Comparison of ENCODE assay signal across 10 cellular contexts in genomic region chr7:135164357-135165021, GRCh38. TPM values are rescaled to one million over a fixed set of nuclear protein-coding genes. Genes with fewer than 3 reads are reported as not detected.
DNase-seq lines count a peak whose midpoint lies in the region; ATAC-seq and TF ChIP-seq lines count a peak whose summit lies in the region.
"Had no signal": no experiment of that assay in that cellular context is flagged by ENCODE, and none has a peak within 500 bp of the region (broad histone marks: within the 10 kb centered on the region; RNA-seq: fewer than 3 reads in every experiment).

No MANE protein-coding gene starts in this region.

- peaks cover 28% of the 10 kb centered on the region for H3K9me3 Mint-ChIP-seq in WTC11

- H3K27ac ChIP-seq in gastroesophageal sphincter (peak overlapping the region in 3 of 4 donors; percentile 93 to 98 (median 94)), spleen (peak overlapping the region; percentile 46 to 100 (median 96)), Peyer's patch (peak overlapping the region in 1 of 4 donors; percentile 7)

- WGBS in gastroesophageal sphincter (ENCODE audit: low coverage in 1 of 2), 2 donors, result 86 to 90% methylated on average over 4 to 5 of the region's 18 CpGs
- WGBS in spleen, 5 donors, result 70 to 80% (median 76%) methylated on average over 15 to 18 of the region's 18 CpGs

- H3K4me1 ChIP-seq in gastroesophageal sphincter, result peaks cover 3 to 87% (median 31%) of the 10 kb centered on the region in 3 donors
- peaks cover 75 to 91% (median 86%) of the 10 kb centered on the region in 6 donors for H3K4me1 ChIP-seq in spleen
- peaks cover 6 to 44% (median 14%) of the 10 kb centered on the region in 4 donors for H3K4me1 ChIP-seq in Peyer's patch

- no peaks in the 10 kb centered on the region; the same call in 1 of the 2 replicates for H3K27me3 Mint-ChIP-seq in WTC11 (ENCODE audit: low read depth)
- H3K27me3 Mint-ChIP-seq: activated CD4-positive, alpha-beta T cell treated with anti-CD3 and anti-CD28 coated beads, Interleukin-2, amount 10 ng/mL, durations not matched to agents 24 days and 14 days had no signal

- POLR2A ChIA-PET in WTC11 (lab: Charles Lee), result interaction anchor here (0.6 kb wide), 1 partner anchor 705 kb away, joined by 3 read pairs; no protein-coding TSS in a partner anchor

- ATAC-seq in WTC11 (peak; percentile 13; the same call in 1 of the 2 replicates), gastroesophageal sphincter (no peak), HG02938 (IDR thresholded peaks at IDR 0.05; ENCODE audit: unreplicated experiment) (no peak), GM18498 (IDR thresholded peaks at IDR 0.05; ENCODE audit: unreplicated experiment) (no peak)

- peak overlapping the region; percentile 70; the same call in 1 of the 2 replicates for H3K27ac Mint-ChIP-seq in WTC11

- H3K4me3 ChIP-seq in gastroesophageal sphincter, result no peak overlapping the region
- no peak overlapping the region for H3K4me3 ChIP-seq in spleen
- no peak overlapping the region for H3K4me3 ChIP-seq in Peyer's patch

- CTCF ChIA-PET in WTC11 (lab: Charles Lee), result interaction anchor here (0.6 to 1.7 kb wide), 8 partner anchors 10 to 498 kb away, joined by 3 to 9 read pairs (median 3); partner anchors contain the start of genes AGBL3 and STMP1

- TF ChIP-seq EP300 in gastroesophageal sphincter (IDR thresholded peaks at IDR 0.05), result no peak

- no peak for TF ChIP-seq CTCF in WTC11 (IDR thresholded peaks at IDR 0.05)
- TF ChIP-seq CTCF in gastroesophageal sphincter (IDR thresholded peaks at IDR 0.05), result peak in 1 of 4 experiments; percentile 12
- peak in 2 of 11 experiments; percentile 15 to 19 for TF ChIP-seq CTCF in spleen (IDR thresholded peaks at IDR 0.05 in 8 of 11, conservative IDR thresholded peaks at IDR 0.05 in 3 of 11)
- TF ChIP-seq CTCF in Peyer's patch (IDR thresholded peaks at IDR 0.05), result no peak

- H3K9me3 ChIP-seq in gastroesophageal sphincter (no peaks in the 10 kb centered on the region), spleen (peaks cover 0 to 6% (median 0%) of the 10 kb centered on the region in 8 donors), Peyer's patch (no peaks in the 10 kb centered on the region)

- H3K4me3 Mint-ChIP-seq in WTC11, result no peak overlapping the region
- H3K4me3 Mint-ChIP-seq: activated CD4-positive, alpha-beta T cell treated with anti-CD3 and anti-CD28 coated beads, Interleukin-2, amount 10 ng/mL, durations not matched to agents 24 days and 14 days had no signal

- no peak for DNase-seq in WTC11 (ENCODE audit: low spot score)
- DNase-seq in spleen, result peak; percentile 84
- no peak for DNase-seq in Peyer's patch
- no peak for DNase-seq in RPMI8226
- DNase-seq: activated CD4-positive, alpha-beta T cell treated with anti-CD3 and anti-CD28 coated beads, Interleukin-2, amount 10 ng/mL, durations not matched to agents 24 days and 14 days had no signal

- TF ChIP-seq POLR2A in GM18526 (IDR thresholded peaks at IDR 0.05; ENCODE audit: extremely low read depth, insufficient read length), result peak; percentile 12
- no peak for TF ChIP-seq POLR2A in gastroesophageal sphincter (IDR thresholded peaks at IDR 0.05)
- TF ChIP-seq POLR2A in spleen (IDR thresholded peaks at IDR 0.05), result no peak
- TF ChIP-seq POLR2A in Peyer's patch (IDR thresholded peaks at IDR 0.05), result no peak

- H3K27me3 ChIP-seq in gastroesophageal sphincter (no peaks in the 10 kb centered on the region), spleen (replicated peaks in 1 of 7) (no peaks in the 10 kb centered on the region), Peyer's patch (no peaks in the 10 kb centered on the region)

- H3K36me3 ChIP-seq in gastroesophageal sphincter, result peaks cover 0 to 54% of the 10 kb centered on the region in 2 donors
- peaks cover 0 to 76% (median 29%) of the 10 kb centered on the region in 6 donors for H3K36me3 ChIP-seq in spleen
- H3K36me3 ChIP-seq in Peyer's patch, result peaks cover 0 to 47% (median 0%) of the 10 kb centered on the region in 3 donors

- intact Hi-C loops in spleen (cut with DNase I; ENCODE audit: low total_unique reads), result loop anchor here (10.0 kb wide), 1 partner anchor 180 kb away; the partner anchor contains the start of gene AGBL3

- peaks cover 84% of the 10 kb centered on the region for H3K36me3 Mint-ChIP-seq in WTC11

- peaks cover 32% of the 10 kb centered on the region for H3K4me1 Mint-ChIP-seq in WTC11

TF ChIP-seq in WTC11, 78 proteins besides CTCF, POLR2A, EP300 and RAD21:
- no peak for TF ChIP-seq ZNF232 (CRISPR knock-in tag; IDR thresholded peaks at IDR 0.05)
- no peak for TF ChIP-seq JAZF1 (CRISPR knock-in tag; IDR thresholded peaks at IDR 0.05)
- TF ChIP-seq CDX4 (CRISPR knock-in tag; IDR thresholded peaks at IDR 0.05; ENCODE audit: borderline replicate concordance), result no peak

RNA-seq across cellular contexts. Expression of gene CYREN, which starts 6.0 kb away (rescaled TPM):
- total RNA-seq in WTC11 (2021) (37.9 to 43.0 TPM (median 41.4 TPM) in 3 replicates), gastroesophageal sphincter (10 to 100 TPM; 37.0 to 60.3 (median 49.7) TPM), spleen (10 to 100 TPM; 37.8 to 55.0 (median 48.2) TPM), Peyer's patch (10 to 100 TPM; 32.4 to 66.8 (median 42.5) TPM)
- polyA plus RNA-seq in spleen, result 10 to 100 TPM; 21.2 to 36.8 (median 23.5) TPM

RNA-seq across cellular contexts. Expression of gene TMEM140, which starts 16.6 kb away (rescaled TPM):
- 0.11 to 0.14 TPM in 2 of 3 replicates, not detected in the other for total RNA-seq in WTC11 (2021)
- 10 to 100 TPM in 3 of 4 donors, 1 to 10 TPM in 1; 9.3 to 21.8 (median 16.0) TPM for total RNA-seq in gastroesophageal sphincter
- 10 to 100 TPM; 40.3 to 76.1 (median 45.4) TPM for total RNA-seq in spleen
- 10 to 100 TPM in 2 of 3 donors, 1 to 10 TPM in 1; 7.0 to 16.6 (median 16.3) TPM for polyA plus RNA-seq in spleen
- 10 to 100 TPM; 33.4 to 39.6 (median 36.5) TPM for total RNA-seq in Peyer's patch
- total RNA-seq: osteocyte had no signal

RNA-seq across cellular contexts. Expression of gene WDR91, which starts 46.8 kb away (rescaled TPM):
- 8.8 to 12.0 TPM (median 10.2 TPM) in 3 replicates for total RNA-seq in WTC11 (2021)
- total RNA-seq in gastroesophageal sphincter, result 10 to 100 TPM; 18.7 to 37.1 (median 30.0) TPM
- total RNA-seq in spleen, result 10 to 100 TPM; 15.1 to 31.3 (median 23.8) TPM
- 10 to 100 TPM in 2 of 3 donors, 1 to 10 TPM in 1; 6.9 to 12.2 (median 11.4) TPM for polyA plus RNA-seq in spleen
- 10 to 100 TPM in 3 of 4 donors, 1 to 10 TPM in 1; 6.7 to 44.6 (median 22.2) TPM for total RNA-seq in Peyer's patch
